14 cellular contexts compared by ENCODE assay signal in the genomic region with DNA sequence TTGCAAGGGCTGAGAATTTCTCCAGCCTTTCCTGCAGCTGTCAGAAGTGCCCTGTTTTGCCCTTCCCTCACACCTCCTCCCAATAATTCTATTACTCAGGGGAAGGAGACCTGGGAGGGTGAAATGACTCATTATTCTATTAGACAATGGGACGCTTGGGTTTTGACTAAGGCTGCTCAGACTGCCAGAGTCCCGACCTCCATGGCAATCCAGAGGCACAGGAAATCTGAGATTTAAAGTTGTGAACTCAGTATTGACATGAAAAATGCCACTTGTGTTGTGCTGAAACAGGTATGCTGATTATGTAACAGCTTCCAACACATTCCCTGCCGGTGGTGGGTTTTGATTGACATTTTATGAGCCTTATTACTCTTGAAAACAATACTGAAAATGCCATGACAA.
A peak's percentile ranks its signal among the peaks of the same experiment; 100 is the strongest.
DNase-seq lines count a peak whose midpoint lies in the region; ATAC-seq and TF ChIP-seq lines count a peak whose summit lies in the region.
"Had no signal": no experiment of that assay in that cellular context is flagged by ENCODE, and none has a peak within 500 bp of the region (broad histone marks: within the 10 kb centered on the region; RNA-seq: fewer than 3 reads in every experiment).

No MANE protein-coding gene starts in this region.

- no peaks in the 10 kb centered on the region for H3K36me3 ChIP-seq in SJCRH30
- no peaks in the 10 kb centered on the region for H3K36me3 ChIP-seq in ascending aorta
- no peaks in the 10 kb centered on the region for H3K36me3 ChIP-seq in GM23338 (ENCODE audit: insufficient read depth)

- H3K27me3 ChIP-seq in SJCRH30 (no peaks in the 10 kb centered on the region), ascending aorta (no peaks in the 10 kb centered on the region), GM23338 (ENCODE audit: insufficient read depth) (no peaks in the 10 kb centered on the region)

- H3K9me3 Mint-ChIP-seq in GM23338, result no peaks in the 10 kb centered on the region; the same call in 2 of the 3 replicates
- H3K9me3 Mint-ChIP-seq: activated B cell treated with CpG ODN at 0.5 μM for 24 hours had no signal

- H3K27ac ChIP-seq in SJCRH30, result no peak overlapping the region
- H3K27ac ChIP-seq in ascending aorta, result no peak overlapping the region
- no peak overlapping the region for H3K27ac ChIP-seq in GM23338 (ENCODE audit: low read depth)

- ATAC-seq in HG03045 (IDR thresholded peaks at IDR 0.05; ENCODE audit: unreplicated experiment) (no peak), GM23338 (no peak)
- ATAC-seq: CD8-positive, alpha-beta T cell; naive thymus-derived CD8-positive, alpha-beta T cell; Right ventricle myocardium inferior had no signal

- H3F3A ChIP-seq in GM23338 (replicated peaks; ENCODE audit: low read depth), result no peaks in the 10 kb centered on the region

- H3K4me1 ChIP-seq in SJCRH30 (peaks cover 3% of the 10 kb centered on the region; the same call in 1 of the 2 replicates), ascending aorta (no peaks in the 10 kb centered on the region), GM23338 (ENCODE audit: insufficient read depth) (0 out of 2 replicates have a peak, but pooled peaks cover 8% of the 10 kb centered on the region)

- H3K36me3 Mint-ChIP-seq in GM23338 (ENCODE audit: low read depth), result no peaks in the 10 kb centered on the region
- H3K36me3 Mint-ChIP-seq: CD8-positive, alpha-beta T cell; immature natural killer cell; naive thymus-derived CD8-positive, alpha-beta T cell had no signal

- TF ChIP-seq CTCF in retinal pigment epithelial cell (conservative IDR thresholded peaks at IDR 0.05; ENCODE audit: low read depth, low read length) (no peak), ascending aorta (IDR thresholded peaks at IDR 0.05) (no peak), GM23338 (conservative IDR thresholded peaks at IDR 0.05; ENCODE audit: low read depth in 2 of 2) (no peak)

- no peak overlapping the region for H2AFZ ChIP-seq in GM23338

- no peak overlapping the region for H3K4me2 ChIP-seq in GM23338

- DNase-seq in HK-2 (ENCODE audit: unreplicated experiment) (peak; percentile 35), SJCRH30 (peak; percentile 25 to 57), head of caudate nucleus (peak in 26 of 42 donors; percentile 2 to 70 (median 27)), retinal pigment epithelial cell (ENCODE audit: low read depth) (peak; percentile 36), NCI-H1694 (lab: John Stamatoyannopoulos, UW) (no peak), ascending aorta (ENCODE audit: low spot score in 2 of 2) (no peak), GM23338 (ENCODE audit: low spot score) (no peak)
- DNase-seq: activated B cell treated with CpG ODN at 0.5 μM for 24 hours; CD8-positive, alpha-beta T cell; immature natural killer cell; naive thymus-derived CD8-positive, alpha-beta T cell; stimulated activated naive CD4-positive, alpha-beta T cell had no signal

- no peaks in the 10 kb centered on the region for H3K9me2 ChIP-seq in GM23338 (ENCODE audit: insufficient read depth)

- no peak overlapping the region for H3K4me3 Mint-ChIP-seq in GM23338
- H3K4me3 Mint-ChIP-seq: activated B cell treated with CpG ODN at 0.5 μM for 24 hours; CD8-positive, alpha-beta T cell; immature natural killer cell; naive thymus-derived CD8-positive, alpha-beta T cell had no signal

- peaks cover 8% of the 10 kb centered on the region; the same call in 2 of the 3 replicates for H3K4me1 Mint-ChIP-seq in GM23338
- H3K4me1 Mint-ChIP-seq: activated B cell treated with CpG ODN at 0.5 μM for 24 hours; immature natural killer cell; naive thymus-derived CD8-positive, alpha-beta T cell had no signal

- H3K9me3 ChIP-seq in SJCRH30 (replicated peaks) (0 out of 2 replicates have a peak, but pooled peaks cover 3% of the 10 kb centered on the region), ascending aorta (no peaks in the 10 kb centered on the region)

- no peaks in the 10 kb centered on the region for H4K20me1 ChIP-seq in GM23338 (replicated peaks; ENCODE audit: insufficient read depth)

- H3K27me3 Mint-ChIP-seq in GM23338 (ENCODE audit: insufficient read depth, low read depth, poor library complexity), result peaks cover 3% of the 10 kb centered on the region
- H3K27me3 Mint-ChIP-seq: naive thymus-derived CD8-positive, alpha-beta T cell had no signal

- H3K4me3 ChIP-seq in SJCRH30 (no peak overlapping the region), retinal pigment epithelial cell (ENCODE audit: low read length) (no peak overlapping the region), ascending aorta (no peak overlapping the region), GM23338 (no peak overlapping the region)

- intact Hi-C loops in head of caudate nucleus (cut with DNase I), result no loop called here
- intact Hi-C loops in ascending aorta (cut with DNase I), result no loop called here

- no peaks in the 10 kb centered on the region for H3K79me2 ChIP-seq in GM23338 (replicated peaks; ENCODE audit: insufficient read depth)

- H3K27ac Mint-ChIP-seq in GM23338, result no peak overlapping the region
- H3K27ac Mint-ChIP-seq: activated B cell treated with CpG ODN at 0.5 μM for 24 hours; CD8-positive, alpha-beta T cell; immature natural killer cell; naive thymus-derived CD8-positive, alpha-beta T cell had no signal

TF ChIP-seq in GM23338, 12 proteins besides CTCF, POLR2A, EP300 and RAD21 (continues in another document):
- TF ChIP-seq, protein P1, sequence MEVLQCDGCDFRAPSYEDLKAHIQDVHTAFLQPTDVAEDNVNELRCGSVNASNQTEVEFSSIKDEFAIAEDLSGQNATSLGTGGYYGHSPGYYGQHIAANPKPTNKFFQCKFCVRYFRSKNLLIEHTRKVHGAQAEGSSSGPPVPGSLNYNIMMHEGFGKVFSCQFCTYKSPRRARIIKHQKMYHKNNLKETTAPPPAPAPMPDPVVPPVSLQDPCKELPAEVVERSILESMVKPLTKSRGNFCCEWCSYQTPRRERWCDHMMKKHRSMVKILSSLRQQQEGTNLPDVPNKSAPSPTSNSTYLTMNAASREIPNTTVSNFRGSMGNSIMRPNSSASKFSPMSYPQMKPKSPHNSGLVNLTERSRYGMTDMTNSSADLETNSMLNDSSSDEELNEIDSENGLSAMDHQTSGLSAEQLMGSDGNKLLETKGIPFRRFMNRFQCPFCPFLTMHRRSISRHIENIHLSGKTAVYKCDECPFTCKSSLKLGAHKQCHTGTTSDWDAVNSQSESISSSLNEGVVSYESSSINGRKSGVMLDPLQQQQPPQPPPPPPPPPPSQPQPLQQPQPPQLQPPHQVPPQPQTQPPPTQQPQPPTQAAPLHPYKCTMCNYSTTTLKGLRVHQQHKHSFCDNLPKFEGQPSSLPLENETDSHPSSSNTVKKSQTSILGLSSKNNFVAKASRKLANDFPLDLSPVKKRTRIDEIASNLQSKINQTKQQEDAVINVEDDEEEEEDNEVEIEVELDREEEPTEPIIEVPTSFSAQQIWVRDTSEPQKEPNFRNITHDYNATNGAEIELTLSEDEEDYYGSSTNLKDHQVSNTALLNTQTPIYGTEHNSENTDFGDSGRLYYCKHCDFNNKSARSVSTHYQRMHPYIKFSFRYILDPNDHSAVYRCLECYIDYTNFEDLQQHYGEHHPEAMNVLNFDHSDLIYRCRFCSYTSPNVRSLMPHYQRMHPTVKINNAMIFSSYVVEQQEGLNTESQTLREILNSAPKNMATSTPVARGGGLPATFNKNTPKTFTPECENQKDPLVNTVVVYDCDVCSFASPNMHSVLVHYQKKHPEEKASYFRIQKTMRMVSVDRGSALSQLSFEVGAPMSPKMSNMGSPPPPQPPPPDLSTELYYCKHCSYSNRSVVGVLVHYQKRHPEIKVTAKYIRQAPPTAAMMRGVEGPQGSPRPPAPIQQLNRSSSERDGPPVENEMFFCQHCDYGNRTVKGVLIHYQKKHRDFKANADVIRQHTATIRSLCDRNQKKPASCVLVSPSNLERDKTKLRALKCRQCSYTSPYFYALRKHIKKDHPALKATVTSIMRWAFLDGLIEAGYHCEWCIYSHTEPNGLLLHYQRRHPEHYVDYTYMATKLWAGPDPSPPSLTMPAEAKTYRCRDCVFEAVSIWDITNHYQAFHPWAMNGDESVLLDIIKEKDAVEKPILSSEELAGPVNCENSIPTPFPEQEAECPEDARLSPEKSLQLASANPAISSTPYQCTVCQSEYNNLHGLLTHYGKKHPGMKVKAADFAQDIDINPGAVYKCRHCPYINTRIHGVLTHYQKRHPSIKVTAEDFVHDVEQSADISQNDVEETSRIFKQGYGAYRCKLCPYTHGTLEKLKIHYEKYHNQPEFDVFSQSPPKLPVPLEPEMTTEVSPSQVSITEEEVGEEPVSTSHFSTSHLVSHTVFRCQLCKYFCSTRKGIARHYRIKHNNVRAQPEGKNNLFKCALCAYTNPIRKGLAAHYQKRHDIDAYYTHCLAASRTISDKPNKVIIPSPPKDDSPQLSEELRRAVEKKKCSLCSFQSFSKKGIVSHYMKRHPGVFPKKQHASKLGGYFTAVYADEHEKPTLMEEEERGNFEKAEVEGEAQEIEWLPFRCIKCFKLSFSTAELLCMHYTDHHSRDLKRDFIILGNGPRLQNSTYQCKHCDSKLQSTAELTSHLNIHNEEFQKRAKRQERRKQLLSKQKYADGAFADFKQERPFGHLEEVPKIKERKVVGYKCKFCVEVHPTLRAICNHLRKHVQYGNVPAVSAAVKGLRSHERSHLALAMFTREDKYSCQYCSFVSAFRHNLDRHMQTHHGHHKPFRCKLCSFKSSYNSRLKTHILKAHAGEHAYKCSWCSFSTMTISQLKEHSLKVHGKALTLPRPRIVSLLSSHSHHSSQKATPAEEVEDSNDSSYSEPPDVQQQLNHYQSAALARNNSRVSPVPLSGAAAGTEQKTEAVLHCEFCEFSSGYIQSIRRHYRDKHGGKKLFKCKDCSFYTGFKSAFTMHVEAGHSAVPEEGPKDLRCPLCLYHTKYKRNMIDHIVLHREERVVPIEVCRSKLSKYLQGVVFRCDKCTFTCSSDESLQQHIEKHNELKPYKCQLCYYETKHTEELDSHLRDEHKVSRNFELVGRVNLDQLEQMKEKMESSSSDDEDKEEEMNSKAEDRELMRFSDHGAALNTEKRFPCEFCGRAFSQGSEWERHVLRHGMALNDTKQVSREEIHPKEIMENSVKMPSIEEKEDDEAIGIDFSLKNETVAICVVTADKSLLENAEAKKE (CRISPR knock-in tag; IDR thresholded peaks at IDR 0.05), result no peak
- TF ChIP-seq ETS1 (IDR thresholded peaks at IDR 0.05) (no peak), EZH2phosphoT487 (IDR thresholded peaks at IDR 0.05; ENCODE audit: unreplicated experiment) (no peak), POLR2AphosphoS5 (IDR thresholded peaks at IDR 0.05; ENCODE audit: low read depth) (no peak), NANOG (IDR thresholded peaks at IDR 0.05; ENCODE audit: borderline replicate concordance) (no peak), CREB1 (CRISPR knock-in tag; IDR thresholded peaks at IDR 0.05; ENCODE audit: low read depth) (no peak)

Comparison
In these comparisons a context has a peak if more than half of its experiments do, and no peak if none do; other contexts are left out.
1. DNase-seq: peak in HK-2 (single experiment), SJCRH30 (2 of 2), head of caudate nucleus (26 of 42) and retinal pigment epithelial cell (single experiment); none in NCI-H1694 (single experiment), ascending aorta (0 of 2) and GM23338 (single experiment).